In the genomic region with DNA sequence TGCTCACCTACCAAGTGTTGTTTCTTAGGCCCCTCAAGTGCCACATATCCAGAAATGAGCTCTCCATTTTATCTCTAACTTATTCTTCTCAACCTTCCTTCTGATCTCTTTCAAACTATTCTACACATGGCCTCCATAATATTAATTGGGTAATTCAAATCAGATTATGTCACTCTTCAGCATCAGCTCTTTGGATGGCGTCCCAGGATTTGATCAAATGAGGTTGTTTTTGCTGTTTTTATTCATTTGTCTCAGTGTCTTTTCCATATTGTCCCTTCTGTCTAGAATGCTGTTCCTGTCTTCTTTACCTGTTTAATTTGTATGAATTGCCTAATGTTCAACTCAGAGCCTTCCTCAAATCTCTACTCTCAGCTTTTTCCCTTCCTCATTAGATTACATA, we compare ENCODE assay signal across 28 cellular contexts.
"Had no signal": no experiment of that assay in that cellular context is flagged by ENCODE, and none has a peak within 500 bp of the region (broad histone marks: within the 10 kb centered on the region; RNA-seq: fewer than 3 reads in every experiment).

No MANE protein-coding gene starts in this region.

- H3K9me3 ChIP-seq: left lung, lower lobe of right lung, mucosa of descending colon, psoas muscle, stomach, suprapubic skin, thoracic aorta, tibial artery, uterus had no signal

- H3K27ac ChIP-seq: left lung, lower lobe of right lung, parathyroid adenoma, psoas muscle, skin epidermis, stomach, suprapubic skin, thoracic aorta, tibial artery had no signal

- H3K4me3 ChIP-seq: left lung, lower lobe of right lung, mucosa of descending colon, psoas muscle, skin epidermis, stomach, suprapubic skin, thoracic aorta, tibial artery, uterus had no signal

- H2AFZ ChIP-seq: parathyroid adenoma had no signal

- H3K27me3 ChIP-seq: left lung, stomach, suprapubic skin, tibial artery, uterus had no signal

- H3K4me1 ChIP-seq: left lung, lower lobe of right lung, parathyroid adenoma, psoas muscle, stomach, suprapubic skin, tibial artery had no signal

- H3K79me2 ChIP-seq: parathyroid adenoma had no signal

- ATAC-seq: left colon; left lung; lower lobe of right lung; mucosa of descending colon; naive thymus-derived CD4-positive, alpha-beta T cell; natural killer cell treated with Interleukin-12 subunit alpha and Interleukin-12 subunit beta and Interleukin-15 and Interleukin-18, amount 100 ng/mL, for 72 hours; psoas muscle; right cardiac atrium; sciatic nerve; stimulated activated naive B cell treated with anti-CD40 and anti-IgM and Interleukin-4, amounts not matched to agents 10 μg/mL and 1 μg/mL and 100 μg/mL, for 72 hours; stimulated activated naive CD8-positive, alpha-beta T cell treated with anti-CD3 and anti-CD28 coated beads, Interleukin-15, Interleukin-2, amounts not matched to agents 100 U/mL and 50 U/mL, for 24 hours had no signal

- H3K36me3 ChIP-seq: left lung, lower lobe of right lung, stomach, suprapubic skin, thoracic aorta, tibial artery, uterus had no signal

- DNase-seq: hypothalamus; immature natural killer cell; kidney; left colon; left lung; lower lobe of right lung; mammary epithelial cell; mesendoderm; mucosa of descending colon; naive thymus-derived CD4-positive, alpha-beta T cell; nucleus accumbens; psoas muscle; right cardiac atrium; stimulated activated CD4-positive, alpha-beta T cell treated with anti-CD3 and anti-CD28 coated beads, Interleukin-12 subunit alpha, Interleukin-12 subunit beta, amount 100 ng/mL, for 4 hours; stimulated activated CD4-positive, alpha-beta T cell treated with anti-CD3 and anti-CD28 coated beads, Interleukin-15, amount 100 ng/mL, for 24 hours; stimulated activated CD4-positive, alpha-beta T cell treated with anti-CD3 and anti-CD28 coated beads, Interleukin-2, amount 100 ng/mL, for 24 hours; stimulated activated CD4-positive, alpha-beta T cell treated with anti-CD3 and anti-CD28 coated beads, Interleukin-4, amount 100 ng/mL, for 1 hour; stimulated activated naive B cell treated with anti-CD40 and anti-IgM and Interleukin-4, amounts not matched to agents 10 μg/mL and 1 μg/mL and 100 μg/mL, for 72 hours; stimulated activated naive CD8-positive, alpha-beta T cell treated with anti-CD3 and anti-CD28 coated beads, Interleukin-15, Interleukin-2, amounts not matched to agents 100 U/mL and 50 U/mL, for 24 hours; stomach; tibial artery; uterus had no signal
